1 cellular context compared by ENCODE assay signal in the genomic region with DNA sequence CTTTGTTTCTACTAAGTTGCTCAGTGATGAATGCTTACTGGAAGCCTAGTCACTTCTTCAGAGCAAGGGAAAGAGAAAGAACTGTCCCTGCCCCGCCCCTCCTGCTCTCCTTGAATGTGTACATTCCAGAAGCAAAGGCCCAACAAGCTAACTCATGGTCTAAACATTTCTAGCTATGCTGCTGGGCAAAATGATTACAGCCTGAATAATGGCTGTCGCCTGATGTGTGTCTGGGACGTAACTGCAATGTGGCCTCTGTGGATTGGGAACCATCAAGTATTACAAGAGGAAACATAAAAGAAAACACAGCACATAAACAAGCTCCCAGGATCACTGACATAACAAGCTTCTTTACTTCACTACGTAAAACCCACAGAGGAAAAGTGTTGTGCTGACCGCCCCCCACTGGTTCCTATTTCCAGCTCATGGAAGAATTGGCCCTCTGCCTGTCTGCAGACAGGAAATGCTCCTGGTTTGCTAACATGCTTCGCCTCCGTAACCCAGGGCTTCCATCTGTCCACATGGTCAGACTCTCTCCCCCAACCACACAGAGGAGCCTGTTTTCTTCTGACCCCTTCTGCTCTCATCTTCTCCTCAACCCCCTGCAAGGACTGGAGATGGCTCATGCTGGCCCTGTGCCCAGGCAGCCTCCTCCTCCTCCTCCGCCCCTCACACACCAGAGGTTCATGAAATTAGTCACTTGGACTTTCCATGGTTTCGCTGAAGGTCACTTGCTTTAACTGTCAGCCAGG.
TF ChIP-seq lines count a peak whose summit lies in the region.

No MANE protein-coding gene starts in this region.

TF ChIP-seq in K562, 482 proteins besides CTCF, POLR2A, EP300 and RAD21 (continued from another document):
- TF ChIP-seq, protein P1, sequence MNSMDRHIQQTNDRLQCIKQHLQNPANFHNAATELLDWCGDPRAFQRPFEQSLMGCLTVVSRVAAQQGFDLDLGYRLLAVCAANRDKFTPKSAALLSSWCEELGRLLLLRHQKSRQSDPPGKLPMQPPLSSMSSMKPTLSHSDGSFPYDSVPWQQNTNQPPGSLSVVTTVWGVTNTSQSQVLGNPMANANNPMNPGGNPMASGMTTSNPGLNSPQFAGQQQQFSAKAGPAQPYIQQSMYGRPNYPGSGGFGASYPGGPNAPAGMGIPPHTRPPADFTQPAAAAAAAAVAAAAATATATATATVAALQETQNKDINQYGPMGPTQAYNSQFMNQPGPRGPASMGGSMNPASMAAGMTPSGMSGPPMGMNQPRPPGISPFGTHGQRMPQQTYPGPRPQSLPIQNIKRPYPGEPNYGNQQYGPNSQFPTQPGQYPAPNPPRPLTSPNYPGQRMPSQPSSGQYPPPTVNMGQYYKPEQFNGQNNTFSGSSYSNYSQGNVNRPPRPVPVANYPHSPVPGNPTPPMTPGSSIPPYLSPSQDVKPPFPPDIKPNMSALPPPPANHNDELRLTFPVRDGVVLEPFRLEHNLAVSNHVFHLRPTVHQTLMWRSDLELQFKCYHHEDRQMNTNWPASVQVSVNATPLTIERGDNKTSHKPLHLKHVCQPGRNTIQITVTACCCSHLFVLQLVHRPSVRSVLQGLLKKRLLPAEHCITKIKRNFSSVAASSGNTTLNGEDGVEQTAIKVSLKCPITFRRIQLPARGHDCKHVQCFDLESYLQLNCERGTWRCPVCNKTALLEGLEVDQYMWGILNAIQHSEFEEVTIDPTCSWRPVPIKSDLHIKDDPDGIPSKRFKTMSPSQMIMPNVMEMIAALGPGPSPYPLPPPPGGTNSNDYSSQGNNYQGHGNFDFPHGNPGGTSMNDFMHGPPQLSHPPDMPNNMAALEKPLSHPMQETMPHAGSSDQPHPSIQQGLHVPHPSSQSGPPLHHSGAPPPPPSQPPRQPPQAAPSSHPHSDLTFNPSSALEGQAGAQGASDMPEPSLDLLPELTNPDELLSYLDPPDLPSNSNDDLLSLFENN (IDR thresholded peaks at IDR 0.05; ENCODE audit: low read depth in 2 of 2, low read length in 2 of 2) = no peak
- TF ChIP-seq, protein P2, sequence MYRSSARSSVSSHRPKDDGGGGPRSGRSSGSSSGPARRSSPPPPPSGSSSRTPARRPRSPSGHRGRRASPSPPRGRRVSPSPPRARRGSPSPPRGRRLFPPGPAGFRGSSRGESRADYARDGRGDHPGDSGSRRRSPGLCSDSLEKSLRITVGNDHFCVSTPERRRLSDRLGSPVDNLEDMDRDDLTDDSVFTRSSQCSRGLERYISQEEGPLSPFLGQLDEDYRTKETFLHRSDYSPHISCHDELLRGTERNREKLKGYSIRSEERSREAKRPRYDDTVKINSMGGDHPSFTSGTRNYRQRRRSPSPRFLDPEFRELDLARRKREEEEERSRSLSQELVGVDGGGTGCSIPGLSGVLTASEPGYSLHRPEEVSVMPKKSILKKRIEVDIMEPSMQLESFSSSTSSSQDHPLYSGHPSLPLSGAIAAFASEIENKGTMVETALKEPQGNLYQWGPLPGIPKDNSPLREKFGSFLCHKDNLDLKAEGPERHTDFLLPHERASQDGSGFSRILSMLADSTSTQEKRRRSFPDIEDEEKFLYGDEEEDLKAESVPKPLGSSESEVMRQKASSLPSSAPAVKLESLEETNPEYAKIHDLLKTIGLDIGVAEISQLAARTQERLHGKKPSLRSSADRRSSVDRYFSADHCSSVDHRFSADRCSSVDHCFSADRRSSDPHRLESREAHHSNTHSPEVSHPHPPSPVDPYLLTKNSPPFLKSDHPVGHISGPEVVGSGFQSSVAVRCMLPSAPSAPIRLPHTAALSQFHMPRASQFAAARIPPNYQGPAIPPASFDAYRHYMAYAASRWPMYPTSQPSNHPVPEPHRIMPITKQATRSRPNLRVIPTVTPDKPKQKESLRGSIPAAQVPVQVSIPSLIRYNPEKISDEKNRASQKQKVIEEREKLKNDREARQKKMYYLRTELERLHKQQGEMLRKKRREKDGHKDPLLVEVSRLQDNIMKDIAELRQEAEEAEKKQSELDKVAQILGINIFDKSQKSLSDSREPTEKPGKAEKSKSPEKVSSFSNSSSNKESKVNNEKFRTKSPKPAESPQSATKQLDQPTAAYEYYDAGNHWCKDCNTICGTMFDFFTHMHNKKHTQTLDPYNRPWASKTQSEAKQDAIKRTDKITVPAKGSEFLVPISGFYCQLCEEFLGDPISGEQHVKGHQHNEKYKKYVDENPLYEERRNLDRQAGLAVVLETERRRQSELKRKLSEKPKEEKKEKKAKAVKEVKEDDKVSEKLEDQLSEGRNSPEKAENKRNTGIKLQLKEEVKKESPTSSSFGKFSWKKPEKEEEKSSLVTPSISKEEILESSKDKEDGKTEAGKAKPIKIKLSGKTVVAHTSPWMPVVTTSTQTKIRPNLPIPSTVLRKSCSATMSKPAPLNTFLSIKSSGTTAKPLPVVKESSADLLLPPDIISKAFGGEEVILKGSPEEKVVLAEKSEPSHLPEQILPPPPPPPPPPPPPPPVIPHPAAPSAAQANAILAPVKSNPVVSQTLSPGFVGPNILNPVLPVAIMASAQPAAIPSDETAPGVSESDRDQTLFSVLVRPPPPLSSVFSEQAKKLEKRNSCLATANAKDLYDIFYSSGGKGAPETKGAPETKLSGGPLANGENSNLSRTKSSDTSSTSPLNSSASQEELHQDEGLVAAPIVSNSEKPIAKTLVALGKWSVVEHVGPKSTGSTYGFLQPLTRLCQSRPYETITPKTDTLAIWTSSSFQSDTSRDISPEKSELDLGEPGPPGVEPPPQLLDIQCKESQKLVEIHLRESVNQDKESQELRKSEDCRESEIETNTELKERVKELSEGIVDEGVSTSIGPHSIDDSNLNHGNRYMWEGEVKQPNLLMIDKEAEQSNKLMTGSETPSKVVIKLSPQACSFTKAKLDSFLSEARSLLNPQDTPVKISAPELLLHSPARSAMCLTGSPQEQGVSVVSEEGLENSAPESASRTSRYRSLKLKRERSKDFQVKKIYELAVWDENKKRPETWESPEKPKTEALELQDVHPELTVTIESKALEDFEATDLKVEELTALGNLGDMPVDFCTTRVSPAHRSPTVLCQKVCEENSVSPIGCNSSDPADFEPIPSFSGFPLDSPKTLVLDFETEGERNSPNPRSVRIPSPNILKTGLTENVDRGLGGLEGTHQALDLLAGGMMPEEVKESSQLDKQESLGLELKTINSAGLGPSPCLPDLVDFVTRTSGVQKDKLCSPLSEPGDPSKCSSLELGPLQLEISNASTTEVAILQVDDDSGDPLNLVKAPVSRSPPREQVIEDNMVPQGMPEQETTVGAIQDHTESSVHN (IDR thresholded peaks at IDR 0.05; ENCODE audit: borderline replicate concordance in 1 of 2, low read depth in 1 of 2) = no peak
- no peak for TF ChIP-seq EZH2 (IDR thresholded peaks at IDR 0.05; ENCODE audit: borderline replicate concordance, low read depth, low read length)
- no peak for TF ChIP-seq SAFB (IDR thresholded peaks at IDR 0.05; ENCODE audit: borderline replicate concordance, low read depth, low read length)
- TF ChIP-seq, protein P3, sequence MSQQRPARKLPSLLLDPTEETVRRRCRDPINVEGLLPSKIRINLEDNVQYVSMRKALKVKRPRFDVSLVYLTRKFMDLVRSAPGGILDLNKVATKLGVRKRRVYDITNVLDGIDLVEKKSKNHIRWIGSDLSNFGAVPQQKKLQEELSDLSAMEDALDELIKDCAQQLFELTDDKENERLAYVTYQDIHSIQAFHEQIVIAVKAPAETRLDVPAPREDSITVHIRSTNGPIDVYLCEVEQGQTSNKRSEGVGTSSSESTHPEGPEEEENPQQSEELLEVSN (IDR thresholded peaks at IDR 0.05; ENCODE audit: borderline replicate concordance in 1 of 2, extremely low read depth in 1 of 2, insufficient read depth in 1 of 2, insufficient read length in 1 of 2, low read depth in 1 of 2, low read length in 1 of 2, poor library complexity in 1 of 2, severe bottlenecking in 1 of 2) = peak in 1 of 2 experiments; percentile 31
- TF ChIP-seq MAFF (IDR thresholded peaks at IDR 0.05; ENCODE audit: low read length) = no peak
- no peak for TF ChIP-seq PRMT5 (CRISPR knock-in tag; IDR thresholded peaks at IDR 0.05)
- TF ChIP-seq PTTG1 (tag; IDR thresholded peaks at IDR 0.05; ENCODE audit: low read depth) = no peak
- TF ChIP-seq, protein P4, sequence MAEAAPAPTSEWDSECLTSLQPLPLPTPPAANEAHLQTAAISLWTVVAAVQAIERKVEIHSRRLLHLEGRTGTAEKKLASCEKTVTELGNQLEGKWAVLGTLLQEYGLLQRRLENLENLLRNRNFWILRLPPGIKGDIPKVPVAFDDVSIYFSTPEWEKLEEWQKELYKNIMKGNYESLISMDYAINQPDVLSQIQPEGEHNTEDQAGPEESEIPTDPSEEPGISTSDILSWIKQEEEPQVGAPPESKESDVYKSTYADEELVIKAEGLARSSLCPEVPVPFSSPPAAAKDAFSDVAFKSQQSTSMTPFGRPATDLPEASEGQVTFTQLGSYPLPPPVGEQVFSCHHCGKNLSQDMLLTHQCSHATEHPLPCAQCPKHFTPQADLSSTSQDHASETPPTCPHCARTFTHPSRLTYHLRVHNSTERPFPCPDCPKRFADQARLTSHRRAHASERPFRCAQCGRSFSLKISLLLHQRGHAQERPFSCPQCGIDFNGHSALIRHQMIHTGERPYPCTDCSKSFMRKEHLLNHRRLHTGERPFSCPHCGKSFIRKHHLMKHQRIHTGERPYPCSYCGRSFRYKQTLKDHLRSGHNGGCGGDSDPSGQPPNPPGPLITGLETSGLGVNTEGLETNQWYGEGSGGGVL (CRISPR knock-in tag; IDR thresholded peaks at IDR 0.05) = no peak
- no peak for TF ChIP-seq ZFP36 (IDR thresholded peaks at IDR 0.05; ENCODE audit: low read depth, low read length, partially characterized antibody)
- TF ChIP-seq, protein P5, sequence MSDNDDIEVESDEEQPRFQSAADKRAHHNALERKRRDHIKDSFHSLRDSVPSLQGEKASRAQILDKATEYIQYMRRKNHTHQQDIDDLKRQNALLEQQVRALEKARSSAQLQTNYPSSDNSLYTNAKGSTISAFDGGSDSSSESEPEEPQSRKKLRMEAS (CRISPR knock-in tag; IDR thresholded peaks at IDR 0.05) = peak; percentile 66
- TF ChIP-seq YY1 (IDR thresholded peaks at IDR 0.05; ENCODE audit: borderline replicate concordance in 1 of 3, control insufficient read depth in 1 of 3, extremely low read depth in 1 of 3, insufficient read depth in 3 of 3, insufficient read length in 1 of 3, insufficient replicate concordance in 2 of 3, low read depth in 1 of 3, low read length in 2 of 3) = peak in 1 of 3 experiments; percentile 28
- no peak for TF ChIP-seq PCBP2 (IDR thresholded peaks at IDR 0.05; ENCODE audit: low read depth, low read length, poor library complexity, severe bottlenecking)
- no peak for TF ChIP-seq ERF (CRISPR knock-in tag; IDR thresholded peaks at IDR 0.05)
- TF ChIP-seq, protein P6, sequence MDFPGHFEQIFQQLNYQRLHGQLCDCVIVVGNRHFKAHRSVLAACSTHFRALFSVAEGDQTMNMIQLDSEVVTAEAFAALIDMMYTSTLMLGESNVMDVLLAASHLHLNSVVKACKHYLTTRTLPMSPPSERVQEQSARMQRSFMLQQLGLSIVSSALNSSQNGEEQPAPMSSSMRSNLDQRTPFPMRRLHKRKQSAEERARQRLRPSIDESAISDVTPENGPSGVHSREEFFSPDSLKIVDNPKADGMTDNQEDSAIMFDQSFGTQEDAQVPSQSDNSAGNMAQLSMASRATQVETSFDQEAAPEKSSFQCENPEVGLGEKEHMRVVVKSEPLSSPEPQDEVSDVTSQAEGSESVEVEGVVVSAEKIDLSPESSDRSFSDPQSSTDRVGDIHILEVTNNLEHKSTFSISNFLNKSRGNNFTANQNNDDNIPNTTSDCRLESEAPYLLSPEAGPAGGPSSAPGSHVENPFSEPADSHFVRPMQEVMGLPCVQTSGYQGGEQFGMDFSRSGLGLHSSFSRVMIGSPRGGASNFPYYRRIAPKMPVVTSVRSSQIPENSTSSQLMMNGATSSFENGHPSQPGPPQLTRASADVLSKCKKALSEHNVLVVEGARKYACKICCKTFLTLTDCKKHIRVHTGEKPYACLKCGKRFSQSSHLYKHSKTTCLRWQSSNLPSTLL (IDR thresholded peaks at IDR 0.05) = no peak
- TF ChIP-seq ZNF316 (IDR thresholded peaks at IDR 0.05) = no peak
- peak; percentile 31; the same call in 1 of the 2 replicates for TF ChIP-seq MAFK (IDR thresholded peaks at IDR 0.05; ENCODE audit: low read length)
